Comparison of ENCODE assay signal across 17 cellular contexts in genomic region chr6:32291549-32291948, GRCh38.
"Had no signal": no experiment of that assay in that cellular context is flagged by ENCODE, and none has a peak within 500 bp of the region (broad histone marks: within the 10 kb centered on the region; RNA-seq: fewer than 3 reads in every experiment).

No MANE protein-coding gene starts in this region.

- H3K4me3 Mint-ChIP-seq: activated naive CD4-positive, alpha-beta T cell treated with anti-CD3 and anti-CD28 coated beads, Interleukin-2, amount 50 U/mL, for 24 hours; activated T-cell treated with anti-CD3 and anti-CD28 coated beads, Interleukin-2, amount 50 U/mL, for 72 hours; central memory CD8-positive, alpha-beta T cell; nephron progenitor cell; stimulated activated naive CD8-positive, alpha-beta T cell treated with anti-CD3 and anti-CD28 coated beads, Interleukin-15, amount 100 ng/mL, for 72 hours had no signal

- DNase-seq: activated CD4-positive, CD25-positive, alpha-beta regulatory T cell treated with anti-CD3 and anti-CD28 coated beads, Interleukin-2, amount 50 U/mL, for 72 hours; activated gamma-delta T cell; activated T-cell treated with anti-CD3 and anti-CD28 coated beads, Interleukin-2, amount 50 U/mL, for 72 hours; erythroblast; foreskin melanocyte; heart left ventricle; left lung; midbrain; nephron progenitor cell; nucleus accumbens; stimulated activated CD4-positive, alpha-beta T cell treated with anti-CD3 and anti-CD28 coated beads, Interleukin-12 subunit alpha, Interleukin-12 subunit beta, amount 100 ng/mL, for 4 hours; stimulated activated CD4-positive, alpha-beta T cell treated with anti-CD3 and anti-CD28 coated beads, Interleukin-1b, Interleukin-23, amount 100 ng/mL, for 48 hours; stimulated activated naive CD8-positive, alpha-beta T cell treated with anti-CD3 and anti-CD28 coated beads, Interleukin-15, amount 100 ng/mL, for 72 hours; transverse colon; uterus had no signal

- H3K4me1 Mint-ChIP-seq: activated naive CD4-positive, alpha-beta T cell treated with anti-CD3 and anti-CD28 coated beads, Interleukin-2, amount 50 U/mL, for 24 hours; central memory CD8-positive, alpha-beta T cell; nephron progenitor cell; stimulated activated naive CD8-positive, alpha-beta T cell treated with anti-CD3 and anti-CD28 coated beads, Interleukin-15, amount 100 ng/mL, for 72 hours had no signal

- H3K9me3 Mint-ChIP-seq: activated naive CD4-positive, alpha-beta T cell treated with anti-CD3 and anti-CD28 coated beads, Interleukin-2, amount 50 U/mL, for 24 hours; activated T-cell treated with anti-CD3 and anti-CD28 coated beads, Interleukin-2, amount 50 U/mL, for 72 hours; central memory CD8-positive, alpha-beta T cell; stimulated activated naive CD8-positive, alpha-beta T cell treated with anti-CD3 and anti-CD28 coated beads, Interleukin-15, amount 100 ng/mL, for 72 hours had no signal

- H3K36me3 Mint-ChIP-seq: activated naive CD4-positive, alpha-beta T cell treated with anti-CD3 and anti-CD28 coated beads, Interleukin-2, amount 50 U/mL, for 24 hours had no signal

- ATAC-seq: activated T-cell treated with anti-CD3 and anti-CD28 coated beads, Interleukin-2, amount 50 U/mL, for 72 hours; heart left ventricle; left lung; stimulated activated naive CD8-positive, alpha-beta T cell treated with anti-CD3 and anti-CD28 coated beads, Interleukin-15, amount 100 ng/mL, for 72 hours had no signal

- H3K27ac Mint-ChIP-seq: activated naive CD4-positive, alpha-beta T cell treated with anti-CD3 and anti-CD28 coated beads, Interleukin-2, amount 50 U/mL, for 24 hours; activated T-cell treated with anti-CD3 and anti-CD28 coated beads, Interleukin-2, amount 50 U/mL, for 72 hours; nephron progenitor cell; stimulated activated naive CD8-positive, alpha-beta T cell treated with anti-CD3 and anti-CD28 coated beads, Interleukin-15, amount 100 ng/mL, for 72 hours had no signal
